17 cellular contexts compared by ENCODE assay signal in genomic region chr14:74893614-74894091, GRCh38. TPM values are rescaled to one million over a fixed set of nuclear protein-coding genes. Genes with fewer than 3 reads are reported as not detected.
DNase-seq lines count a peak whose midpoint lies in the region; ATAC-seq, FAIRE-seq and TF ChIP-seq lines count a peak whose summit lies in the region.
"Had no signal": no experiment of that assay in that cellular context is flagged by ENCODE, and none has a peak within 500 bp of the region (broad histone marks: within the 10 kb centered on the region; RNA-seq: fewer than 3 reads in every experiment).

No MANE protein-coding gene starts in this region.

- H3K4me2 ChIP-seq in PC-3 (ENCODE audit: low read length) = no peak overlapping the region

- POLR2A ChIA-PET in PC-3 (lab: Charles Lee; ENCODE audit: unreplicated experiment) = no interaction called here

- peak overlapping the region; percentile 1 for H3K27ac ChIP-seq in caudate nucleus (ENCODE audit: low read depth, low read length)
- no peak overlapping the region for H3K27ac ChIP-seq in uterus
- no peak overlapping the region for H3K27ac ChIP-seq in PC-3 (ENCODE audit: low read length)
- H3K27ac ChIP-seq: colonic mucosa, gastroesophageal sphincter, left lung had no signal

- H3K36me3 ChIP-seq in uterus (no peaks in the 10 kb centered on the region), PC-3 (ENCODE audit: low read depth, low read length) (peaks cover 84% of the 10 kb centered on the region)

- H3K9me2 ChIP-seq in PC-3 (replicated peaks; ENCODE audit: low read length) = no peaks in the 10 kb centered on the region

- intact Hi-C loops in uterus (cut with DNase I; ENCODE audit: low total_unique reads) (no loop called here), PC-3 (cut with micrococcal nuclease) (no loop called here)

- no peak overlapping the region for H2AFZ ChIP-seq in PC-3 (ENCODE audit: low read length)

- TF ChIP-seq CTCF in uterus (IDR thresholded peaks at IDR 0.05) = no peak
- TF ChIP-seq CTCF in PC-3 (conservative IDR thresholded peaks at IDR 0.05; ENCODE audit: low read depth, low read length) = no peak

- H3K79me2 ChIP-seq in PC-3 (ENCODE audit: low read length) = peaks cover 3% of the 10 kb centered on the region

- CTCF ChIA-PET in PC-3 (lab: Charles Lee) = no interaction called here

- no peaks in the 10 kb centered on the region for H3F3A ChIP-seq in PC-3 (ENCODE audit: low read length, unreplicated experiment)

- H3K27me3 ChIP-seq in uterus = no peaks in the 10 kb centered on the region
- no peaks in the 10 kb centered on the region for H3K27me3 ChIP-seq in PC-3 (ENCODE audit: low read length)
- H3K27me3 ChIP-seq: colonic mucosa, gastroesophageal sphincter, left lung, MG63, transverse colon had no signal

- H3K4me1 ChIP-seq in uterus (no peaks in the 10 kb centered on the region), PC-3 (ENCODE audit: insufficient read depth, low read length) (no peaks in the 10 kb centered on the region)
- H3K4me1 ChIP-seq: colonic mucosa had no signal

- no TSS peak for BruUV-seq in PC-3 (replicated peaks; lab: Mats Ljungman, UMichigan)

- TF ChIP-seq POLR2A in GM12892 (IDR thresholded peaks at IDR 0.05; ENCODE audit: low read depth, low read length) = no peak
- no peak for TF ChIP-seq POLR2A in uterus (IDR thresholded peaks at IDR 0.05)

- DNase-seq in GM12892 (ENCODE audit: insufficient read length) (no peak), caudate nucleus (lab: John Stamatoyannopoulos, UW) (peak in 3 of 61 donors; percentile 8 to 15 (median 11)), uterus (no peak), PC-3 (no peak), NCI-H524 (lab: John Stamatoyannopoulos, UW) (no peak)
- no peak for DNase-seq in activated CD8-positive, alpha-beta memory T cell treated with anti-CD3 and anti-CD28 coated beads, Interleukin-2, amount 50 U/mL, for 48 hours
- DNase-seq: activated gamma-delta T cell, colonic mucosa, DMS153, left lung, MG63, transverse colon had no signal

- FAIRE-seq in GM12892 (lab: Jason Lieb, UNC) = peak; percentile 85

- H3K4me3 ChIP-seq in uterus (no peak overlapping the region), PC-3 (ENCODE audit: low read length) (no peak overlapping the region)
- H3K4me3 ChIP-seq: colonic mucosa, gastroesophageal sphincter, left lung, MG63, transverse colon had no signal

- no peaks in the 10 kb centered on the region for H4K20me1 ChIP-seq in PC-3 (ENCODE audit: low read length)

- ATAC-seq in GM21390 (IDR thresholded peaks at IDR 0.05; ENCODE audit: unreplicated experiment) (peak; percentile 61), HG03280 (IDR thresholded peaks at IDR 0.05; ENCODE audit: unreplicated experiment) (peak; percentile 62), PC-3 (no peak)
- ATAC-seq: gastroesophageal sphincter, left lung, Panc1 had no signal

- no peak overlapping the region for H3K9ac ChIP-seq in PC-3 (ENCODE audit: low read length)

- H3K9me3 ChIP-seq in uterus = no peaks in the 10 kb centered on the region
- H3K9me3 ChIP-seq in PC-3 (ENCODE audit: low read length) = no peaks in the 10 kb centered on the region
- H3K9me3 ChIP-seq: colonic mucosa, gastroesophageal sphincter, left lung, MG63, transverse colon had no signal

RNA-seq across cellular contexts. Expression of gene DLST, which starts 11.9 kb away (rescaled TPM):
- 65.7 TPM for polyA plus RNA-seq in GM12892 (2012; ENCODE audit: missing spikeins)
- 10 to 100 TPM; 31.8 to 77.2 (median 62.7) TPM for total RNA-seq in uterus
- 56.9 and 61.1 TPM in 2 replicates for total RNA-seq in PC-3 (2014; rRNA removed)

RNA-seq across cellular contexts. Expression of gene PROX2, which starts 17.7 kb away (rescaled TPM):
- polyA plus RNA-seq in GM12892 (2012; ENCODE audit: missing spikeins) = 0.93 TPM
- total RNA-seq in uterus (not detected), PC-3 (2014; rRNA removed) (not detected in 2 replicates)
- total RNA-seq: colonic mucosa, progenitor cell of endocrine pancreas had no signal

RNA-seq across cellular contexts. Expression of gene RPS6KL1, which starts 29.4 kb away (rescaled TPM):
- polyA plus RNA-seq in GM12892 (2012; ENCODE audit: missing spikeins) = 2.1 TPM
- total RNA-seq in uterus (10 to 100 TPM in 1 of 4 donors, 1 to 10 TPM in 1, under 1 TPM in 1, not detected in 1; 0.26 to 11.1 (median 3.0) TPM), PC-3 (2014; rRNA removed) (16.0 and 17.9 TPM in 2 replicates)
